17 cellular contexts compared by ENCODE assay signal in genomic region chr2:121288454-121289231, GRCh38. TPM values are rescaled to one million over a fixed set of nuclear protein-coding genes. Genes with fewer than 3 reads are reported as not detected.
"Had no signal": no experiment of that assay in that cellular context is flagged by ENCODE, and none has a peak within 500 bp of the region (broad histone marks: within the 10 kb centered on the region; RNA-seq: fewer than 3 reads in every experiment).

No MANE protein-coding gene starts in this region.

- H3K4me3 ChIP-seq: skin epidermis, tibial nerve, vagina had no signal

- H3K27me3 ChIP-seq: vagina had no signal

- H3K27ac ChIP-seq: brain microvascular endothelial cell, epithelial cell of prostate, skin epidermis, tibial nerve, vagina had no signal

- DNase-seq: activated CD4-positive, alpha-beta T cell treated with anti-CD3 and anti-CD28 coated beads for 36 hours; activated CD8-positive, alpha-beta memory T cell treated with anti-CD3 and anti-CD28 coated beads, Interleukin-2, amount 50 U/mL, for 4 hours; activated CD8-positive, alpha-beta T cell treated with anti-CD3 and anti-CD28 coated beads for 36 hours; activated naive CD8-positive, alpha-beta T cell treated with anti-CD3 and anti-CD28 coated beads, Interleukin-2, amount 10 ng/mL, durations not matched to agents 7 days and 5 days; brain microvascular endothelial cell; effector memory CD4-positive, alpha-beta T cell; foreskin melanocyte; nucleus accumbens; right cardiac atrium; stimulated activated CD4-positive, alpha-beta T cell treated with anti-CD3 and anti-CD28 coated beads, Interleukin-4, amount 100 ng/mL, for 24 hours; stimulated activated naive CD4-positive, alpha-beta T cell; T-helper 9 cell had no signal

- H3K9me3 ChIP-seq: tibial nerve, vagina had no signal

- H3K36me3 ChIP-seq: brain microvascular endothelial cell, tibial nerve, vagina had no signal

RNA-seq across cellular contexts. Expression of gene TFCP2L1, which starts 3.6 kb away (rescaled TPM):
- total RNA-seq: fibroblast of lung had no signal
